ENCODE assay signal across 13 cellular contexts in the genomic region with DNA sequence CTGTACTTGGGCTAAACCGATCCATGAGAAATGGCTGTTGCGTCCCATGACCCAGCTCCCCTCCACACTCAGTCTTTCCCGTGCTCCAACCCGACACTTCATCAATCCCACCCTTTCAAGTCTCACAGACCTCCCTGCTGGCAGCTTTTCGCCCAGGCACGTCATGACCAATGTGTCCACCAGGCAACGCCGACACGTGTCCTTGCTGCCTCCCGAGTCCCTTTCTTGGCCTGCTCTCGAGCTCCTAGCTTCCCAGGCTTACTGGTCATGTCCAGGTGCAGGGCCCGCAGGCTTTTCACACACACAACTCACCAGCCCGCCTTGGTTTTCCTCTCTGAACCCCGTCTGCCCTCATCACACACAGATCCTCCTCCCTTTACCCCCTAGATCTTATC. TPM values are rescaled to one million over a fixed set of nuclear protein-coding genes. Genes with fewer than 3 reads are reported as not detected.
DNase-seq lines count a peak whose midpoint lies in the region; ATAC-seq lines count a peak whose summit lies in the region.
"Had no signal": no experiment of that assay in that cellular context is flagged by ENCODE, and none has a peak within 500 bp of the region (broad histone marks: within the 10 kb centered on the region; RNA-seq: fewer than 3 reads in every experiment).

No MANE protein-coding gene starts in this region.

- H3K4me1 Mint-ChIP-seq in activated naive CD4-positive, alpha-beta T cell treated with anti-CD3 and anti-CD28 coated beads, Interleukin-2, amount 10 ng/mL, durations not matched to agents 7 days and 5 days: peaks cover 33% of the 10 kb centered on the region
- H3K4me1 Mint-ChIP-seq in activated CD8-positive, alpha-beta T cell treated with anti-CD3 and anti-CD28 coated beads, Interleukin-2, amount 10 ng/mL, durations not matched to agents 7 days and 5 days (ENCODE audit: low read depth): peaks cover 41% of the 10 kb centered on the region

- H3K4me3 ChIP-seq in stomach smooth muscle (ENCODE audit: low read length in 2 of 2): no peak overlapping the region
- H3K4me3 ChIP-seq: lung, stomach had no signal

- POLR2A ChIA-PET in activated CD8-positive, alpha-beta T cell treated with anti-CD3 and anti-CD28 coated beads, Interleukin-2, amount 10 ng/mL, durations not matched to agents 7 days and 5 days (lab: Charles Lee): no interaction called here

- H3K4me1 ChIP-seq in stomach smooth muscle (ENCODE audit: control insufficient read depth, insufficient read depth, low read length): peaks cover 28% of the 10 kb centered on the region

- in situ Hi-C loops in KBM-7 (cut with MboI; ENCODE audit: low pct_unique_long_range_greater_than_20kb, low sequenced_read_pairs): no loop called here

- no peak for ATAC-seq in activated CD8-positive, alpha-beta T cell treated with anti-CD3 and anti-CD28 coated beads, Interleukin-2, amount 10 ng/mL, durations not matched to agents 7 days and 5 days

- peak overlapping the region; percentile 2 for H3K27ac ChIP-seq in stomach smooth muscle (ENCODE audit: low read length)
- H3K27ac ChIP-seq: C4-2B had no signal

- no peaks in the 10 kb centered on the region for H3K27me3 Mint-ChIP-seq in activated naive CD4-positive, alpha-beta T cell treated with anti-CD3 and anti-CD28 coated beads, Interleukin-2, amount 10 ng/mL, durations not matched to agents 7 days and 5 days
- no peaks in the 10 kb centered on the region for H3K27me3 Mint-ChIP-seq in activated CD8-positive, alpha-beta T cell treated with anti-CD3 and anti-CD28 coated beads, Interleukin-2, amount 10 ng/mL, durations not matched to agents 7 days and 5 days (ENCODE audit: low read depth)

- H3K9me3 Mint-ChIP-seq in activated naive CD4-positive, alpha-beta T cell treated with anti-CD3 and anti-CD28 coated beads, Interleukin-2, amount 10 ng/mL, durations not matched to agents 7 days and 5 days: no peaks in the 10 kb centered on the region
- no peaks in the 10 kb centered on the region for H3K9me3 Mint-ChIP-seq in activated CD8-positive, alpha-beta T cell treated with anti-CD3 and anti-CD28 coated beads, Interleukin-2, amount 10 ng/mL, durations not matched to agents 7 days and 5 days (ENCODE audit: insufficient read depth)

- no peak overlapping the region for H3K9ac ChIP-seq in stomach smooth muscle (ENCODE audit: low read length in 2 of 2)

- H3K4me3 Mint-ChIP-seq in activated naive CD4-positive, alpha-beta T cell treated with anti-CD3 and anti-CD28 coated beads, Interleukin-2, amount 10 ng/mL, durations not matched to agents 7 days and 5 days: no peak overlapping the region
- no peak overlapping the region for H3K4me3 Mint-ChIP-seq in activated CD8-positive, alpha-beta T cell treated with anti-CD3 and anti-CD28 coated beads, Interleukin-2, amount 10 ng/mL, durations not matched to agents 7 days and 5 days

- no peaks in the 10 kb centered on the region for H3K27me3 ChIP-seq in stomach smooth muscle (ENCODE audit: control insufficient read depth in 1 of 2, insufficient read depth in 2 of 2, low read length in 2 of 2)
- H3K27me3 ChIP-seq: stomach had no signal

- H3K36me3 Mint-ChIP-seq in activated naive CD4-positive, alpha-beta T cell treated with anti-CD3 and anti-CD28 coated beads, Interleukin-2, amount 10 ng/mL, durations not matched to agents 7 days and 5 days: peaks cover 20% of the 10 kb centered on the region
- peaks cover 12% of the 10 kb centered on the region for H3K36me3 Mint-ChIP-seq in activated CD8-positive, alpha-beta T cell treated with anti-CD3 and anti-CD28 coated beads, Interleukin-2, amount 10 ng/mL, durations not matched to agents 7 days and 5 days (ENCODE audit: low read depth)

- no peak for DNase-seq in activated naive CD4-positive, alpha-beta T cell treated with anti-CD3 and anti-CD28 coated beads, Interleukin-2, amount 10 ng/mL, durations not matched to agents 7 days and 5 days
- no peak for DNase-seq in activated naive CD4-positive, alpha-beta T cell treated with Interleukin-2 at 50 U/mL for 16 hours
- no peak for DNase-seq in activated CD8-positive, alpha-beta T cell treated with anti-CD3 and anti-CD28 coated beads, Interleukin-2, amount 10 ng/mL, durations not matched to agents 7 days and 5 days
- DNase-seq in islet precursor cell (peak; percentile 85), nucleus accumbens (lab: John Stamatoyannopoulos, UW) (no peak), midbrain (lab: John Stamatoyannopoulos, UW) (no peak), KBM-7 (no peak)
- DNase-seq: hippocampal formation; stimulated activated CD4-positive, alpha-beta T cell treated with anti-CD3 and anti-CD28 coated beads, Interleukin-4, amount 100 ng/mL, for 4 hours; stomach had no signal

- CTCF ChIA-PET in activated naive CD4-positive, alpha-beta T cell treated with anti-CD3 and anti-CD28 coated beads, Interleukin-2, amount 10 ng/mL, durations not matched to agents 7 days and 5 days (lab: Charles Lee): interaction anchor here (13.1 kb wide), 1 partner anchor 22 kb away, joined by 467 read pairs; a partner anchor contains a TSS
- CTCF ChIA-PET in activated CD8-positive, alpha-beta T cell treated with anti-CD3 and anti-CD28 coated beads, Interleukin-2, amount 10 ng/mL, durations not matched to agents 7 days and 5 days (lab: Charles Lee): interaction anchor here (0.5 to 2.0 kb wide), 4 partner anchors 27 to 285 kb away, joined by 3 to 15 read pairs (median 3); no protein-coding TSS in a partner anchor

- peak overlapping the region; percentile 52 for H3K27ac Mint-ChIP-seq in activated naive CD4-positive, alpha-beta T cell treated with anti-CD3 and anti-CD28 coated beads, Interleukin-2, amount 10 ng/mL, durations not matched to agents 7 days and 5 days
- peak overlapping the region; percentile 36 for H3K27ac Mint-ChIP-seq in activated CD8-positive, alpha-beta T cell treated with anti-CD3 and anti-CD28 coated beads, Interleukin-2, amount 10 ng/mL, durations not matched to agents 7 days and 5 days

- no peaks in the 10 kb centered on the region for H3K9me3 ChIP-seq in stomach smooth muscle (ENCODE audit: control insufficient read depth in 2 of 2, low read length in 2 of 2)
- H3K9me3 ChIP-seq: stomach had no signal

- H3K36me3 ChIP-seq in stomach smooth muscle (ENCODE audit: control insufficient read depth in 2 of 2, insufficient read depth in 2 of 2, low read length in 2 of 2): peaks cover 11 to 35% of the 10 kb centered on the region in 2 donors

RNA-seq across cellular contexts. Expression of a gene that starts 12.2 kb away (rescaled TPM):
- 10 to 100 TPM; 24.1 to 24.2 TPM for total RNA-seq in activated CD8-positive, alpha-beta T cell treated with anti-CD3 and anti-CD28 coated beads, Interleukin-2, amount 10 ng/mL, durations not matched to agents 7 days and 5 days

RNA-seq across cellular contexts. Expression of a gene that starts 51.4 kb away (rescaled TPM):
- 10 to 100 TPM; 65.9 to 67.8 TPM for total RNA-seq in activated CD8-positive, alpha-beta T cell treated with anti-CD3 and anti-CD28 coated beads, Interleukin-2, amount 10 ng/mL, durations not matched to agents 7 days and 5 days

RNA-seq across cellular contexts. Expression of a gene that starts 52.4 kb away (rescaled TPM):
- total RNA-seq in activated CD8-positive, alpha-beta T cell treated with anti-CD3 and anti-CD28 coated beads, Interleukin-2, amount 10 ng/mL, durations not matched to agents 7 days and 5 days: 10 to 100 TPM; 36.0 to 36.6 TPM
